21 cellular contexts compared by ENCODE assay signal in genomic region chr21:21682172-21682571, GRCh38.
DNase-seq lines count a peak whose midpoint lies in the region; ATAC-seq, FAIRE-seq and TF ChIP-seq lines count a peak whose summit lies in the region.
"Had no signal": no experiment of that assay in that cellular context is flagged by ENCODE, and none has a peak within 500 bp of the region (broad histone marks: within the 10 kb centered on the region; RNA-seq: fewer than 3 reads in every experiment).

No MANE protein-coding gene starts in this region.

- H3K4me1 ChIP-seq in astrocyte (ENCODE audit: insufficient read depth, low read length): peaks cover 5% of the 10 kb centered on the region
- no peaks in the 10 kb centered on the region for H3K4me1 ChIP-seq in right atrium auricular region
- no peaks in the 10 kb centered on the region for H3K4me1 ChIP-seq in esophagus squamous epithelium
- H3K4me1 ChIP-seq: A549, gastrocnemius medialis had no signal

- H3K4me3 Mint-ChIP-seq in HFFc6: peak overlapping the region; percentile 81
- no peak overlapping the region for H3K4me3 Mint-ChIP-seq in astrocyte (ENCODE audit: unreplicated experiment)
- H3K4me3 Mint-ChIP-seq in progenitor cell of endocrine pancreas (ENCODE audit: low read depth): no peak overlapping the region
- H3K4me3 Mint-ChIP-seq: memory B cell; naive thymus-derived CD8-positive, alpha-beta T cell had no signal

- H3K79me2 ChIP-seq in astrocyte (ENCODE audit: insufficient read depth, low read length): no peaks in the 10 kb centered on the region

- CTCF ChIA-PET in AG04449 (lab: Yijun Ruan, JAX): no interaction called here

- H3K27me3 ChIP-seq in astrocyte (ENCODE audit: insufficient read depth, low read length) (no peaks in the 10 kb centered on the region), right atrium auricular region (no peaks in the 10 kb centered on the region), esophagus squamous epithelium (no peaks in the 10 kb centered on the region)
- H3K27me3 ChIP-seq: gastrocnemius medialis had no signal

- no peak overlapping the region for H3K9ac ChIP-seq in astrocyte (ENCODE audit: low read length)

- peak overlapping the region; percentile 80 for H3K27ac Mint-ChIP-seq in HFFc6
- no peak overlapping the region for H3K27ac Mint-ChIP-seq in astrocyte (ENCODE audit: unreplicated experiment)
- H3K27ac Mint-ChIP-seq in progenitor cell of endocrine pancreas: no peak overlapping the region
- H3K27ac Mint-ChIP-seq: memory B cell; naive thymus-derived CD8-positive, alpha-beta T cell had no signal

- POLR2A ChIA-PET in AG04449 (lab: Yijun Ruan, JAX): interaction anchor here (0.8 kb wide), 1 partner anchor 34 kb away, joined by 4 read pairs; no protein-coding TSS in a partner anchor

- TF ChIP-seq CTCF in AG04449 (IDR thresholded peaks at IDR 0.05; ENCODE audit: insufficient read depth, low read length, missing control alignments): no peak
- no peak for TF ChIP-seq CTCF in HFFc6 (IDR thresholded peaks at IDR 0.05)
- no peak for TF ChIP-seq CTCF in astrocyte (IDR thresholded peaks at IDR 0.05; ENCODE audit: insufficient read depth, low read depth, low read length)
- no peak for TF ChIP-seq CTCF in right atrium auricular region (IDR thresholded peaks at IDR 0.05)
- TF ChIP-seq CTCF in progenitor cell of endocrine pancreas (IDR thresholded peaks at IDR 0.05; ENCODE audit: unreplicated experiment): no peak
- no peak for TF ChIP-seq CTCF in esophagus squamous epithelium (IDR thresholded peaks at IDR 0.05)

- H3K27ac ChIP-seq in astrocyte (ENCODE audit: low read depth, low read length) (peak overlapping the region; percentile 45), right atrium auricular region (no peak overlapping the region), esophagus squamous epithelium (no peak overlapping the region)
- H3K27ac ChIP-seq: A549, gastrocnemius medialis, WERI-Rb-1 had no signal

- TF ChIP-seq POLR2A in esophagus squamous epithelium (IDR thresholded peaks at IDR 0.05): no peak

- no peaks in the 10 kb centered on the region for H4K20me1 ChIP-seq in astrocyte (ENCODE audit: insufficient read depth, low read length)

- peak overlapping the region; percentile 26 for H2AFZ ChIP-seq in astrocyte (ENCODE audit: low read depth, low read length)

- H3K9me3 ChIP-seq in astrocyte (ENCODE audit: insufficient read depth, low read depth, low read length) (no peaks in the 10 kb centered on the region), right atrium auricular region (peaks cover 0 to 7% of the 10 kb centered on the region in 2 donors), esophagus squamous epithelium (peaks cover 0 to 15% (median 0%) of the 10 kb centered on the region in 3 donors)
- H3K9me3 ChIP-seq: A549, gastrocnemius medialis had no signal

- H3K4me3 ChIP-seq in AG04449 (ENCODE audit: low read depth, low read length) (no peak overlapping the region), astrocyte (ENCODE audit: insufficient read depth, low read depth, low read length) (no peak overlapping the region), right atrium auricular region (no peak overlapping the region), esophagus squamous epithelium (no peak overlapping the region)
- H3K4me3 ChIP-seq: A549, gastrocnemius medialis had no signal

- FAIRE-seq in astrocyte (lab: Jason Lieb, UNC): peak; percentile 60
- FAIRE-seq: A549 had no signal

- no peak for ATAC-seq in GM18907 (IDR thresholded peaks at IDR 0.05; ENCODE audit: unreplicated experiment)
- ATAC-seq: A549; gastrocnemius medialis; naive thymus-derived CD8-positive, alpha-beta T cell had no signal

- intact Hi-C loops in esophagus squamous epithelium (cut with DNase I): no loop called here

- H3K9me3 Mint-ChIP-seq in HFFc6 (no peaks in the 10 kb centered on the region), astrocyte (ENCODE audit: unreplicated experiment) (peaks cover 2% of the 10 kb centered on the region), progenitor cell of endocrine pancreas (ENCODE audit: low read depth) (peaks cover 11% of the 10 kb centered on the region)

- DNase-seq in AG04449 (ENCODE audit: low read depth, low spot score) (peak; percentile 41), HFFc6 (peak; percentile 61), astrocyte (ENCODE audit: low read depth) (peak; percentile 82), iris pigment epithelial cell (ENCODE audit: low read depth) (peak; percentile 45), right atrium auricular region (ENCODE audit: low spot score) (no peak), progenitor cell of endocrine pancreas (ENCODE audit: low spot score, unreplicated experiment) (no peak), esophagus squamous epithelium (lab: John Stamatoyannopoulos, UW) (no peak)
- DNase-seq: activated gamma-delta T cell treated with Interleukin-2 at 50 U/mL for 16 hours; anterior cingulate cortex; gastrocnemius medialis; naive thymus-derived CD8-positive, alpha-beta T cell; NCI-H1092 treated with DMSO at 0.1 percent for 48 hours; NCI-H2081 treated with DMSO at 0.1 percent for 48 hours; NCI-H510A; posterior cingulate gyrus; SHP77; T-helper 1 cell; WERI-Rb-1 had no signal

- 50 to 69% methylated on average over 2 of the region's 2 CpGs for WGBS in esophagus squamous epithelium, 2 donors

- H3K4me1 Mint-ChIP-seq in HFFc6 (ENCODE audit: low read depth): peaks cover 29% of the 10 kb centered on the region
- H3K4me1 Mint-ChIP-seq in astrocyte (ENCODE audit: low read depth, unreplicated experiment): peaks cover 10% of the 10 kb centered on the region
- no peaks in the 10 kb centered on the region for H3K4me1 Mint-ChIP-seq in progenitor cell of endocrine pancreas (ENCODE audit: low read depth)
- H3K4me1 Mint-ChIP-seq: memory B cell; naive thymus-derived CD8-positive, alpha-beta T cell had no signal

- no peaks in the 10 kb centered on the region for H3K36me3 Mint-ChIP-seq in HFFc6 (ENCODE audit: low read depth)
- no peaks in the 10 kb centered on the region for H3K36me3 Mint-ChIP-seq in astrocyte (ENCODE audit: low read depth, unreplicated experiment)
- H3K36me3 Mint-ChIP-seq in progenitor cell of endocrine pancreas (ENCODE audit: insufficient read depth): no peaks in the 10 kb centered on the region
- H3K36me3 Mint-ChIP-seq: memory B cell; naive thymus-derived CD8-positive, alpha-beta T cell had no signal

- H3K27me3 Mint-ChIP-seq in HFFc6 (ENCODE audit: insufficient read depth) (no peaks in the 10 kb centered on the region), astrocyte (ENCODE audit: low read depth, unreplicated experiment) (no peaks in the 10 kb centered on the region), progenitor cell of endocrine pancreas (no peaks in the 10 kb centered on the region)
- H3K27me3 Mint-ChIP-seq: memory B cell; naive thymus-derived CD8-positive, alpha-beta T cell had no signal

- H3K4me2 ChIP-seq in astrocyte (ENCODE audit: low read length): peak overlapping the region; percentile 75
- H3K4me2 ChIP-seq: A549 had no signal

- H3K36me3 ChIP-seq in astrocyte (ENCODE audit: insufficient read depth, low read length) (no peaks in the 10 kb centered on the region), right atrium auricular region (no peaks in the 10 kb centered on the region), esophagus squamous epithelium (no peaks in the 10 kb centered on the region)
- H3K36me3 ChIP-seq: gastrocnemius medialis, WERI-Rb-1 had no signal

Comparison
In these comparisons a context has a peak if more than half of its experiments do, and no peak if none do; other contexts are left out.
1. DNase-seq: peak in AG04449 (single experiment), HFFc6 (single experiment), astrocyte (single experiment) and iris pigment epithelial cell (single experiment); none in right atrium auricular region (single experiment), progenitor cell of endocrine pancreas (single experiment) and esophagus squamous epithelium (single experiment).